Comparison of ENCODE assay signal across 25 cellular contexts in genomic region chr4:39450618-39451017, GRCh38. TPM values are rescaled to one million over a fixed set of nuclear protein-coding genes. Genes with fewer than 3 reads are reported as not detected.
DNase-seq lines count a peak whose midpoint lies in the region; ATAC-seq and TF ChIP-seq lines count a peak whose summit lies in the region.
"Had no signal": no experiment of that assay in that cellular context is flagged by ENCODE, and none has a peak within 500 bp of the region (broad histone marks: within the 10 kb centered on the region; RNA-seq: fewer than 3 reads in every experiment).

No MANE protein-coding gene starts in this region.

- no peak overlapping the region for H3K4me3 ChIP-seq in HCT116 (replicated peaks in 1 of 2; ENCODE audit: low read depth in 1 of 2, low read length in 2 of 2)
- no peak overlapping the region for H3K4me3 ChIP-seq in body of pancreas
- H3K4me3 ChIP-seq: Peyer's patch, right atrium auricular region, thoracic aorta had no signal

- RAD21 ChIA-PET in HCT116 (lab: Charles Lee; ENCODE audit: low non-redundant PET in 1 of 2, low total read pairs in 2 of 2, uncharacterized antibody in 2 of 2, unreplicated experiment in 2 of 2), result no interaction called here

- peaks cover 58% of the 10 kb centered on the region for H3K36me3 Mint-ChIP-seq in CD4-positive, alpha-beta T cell (ENCODE audit: low read depth)
- H3K36me3 Mint-ChIP-seq in mesothelial cell of epicardium, result peaks cover 31% of the 10 kb centered on the region

- no peaks in the 10 kb centered on the region for H3K27me3 Mint-ChIP-seq in CD4-positive, alpha-beta T cell
- H3K27me3 Mint-ChIP-seq in mesothelial cell of epicardium (ENCODE audit: low read depth), result no peaks in the 10 kb centered on the region

- H4K20me1 ChIP-seq in HCT116 (ENCODE audit: insufficient read depth), result peaks cover 52% of the 10 kb centered on the region; the same call in 1 of the 2 replicates

- H3K4me1 ChIP-seq in HCT116 (ENCODE audit: control insufficient read depth in 1 of 2, insufficient read depth in 2 of 2, low read length in 2 of 2) (no peaks in the 10 kb centered on the region), body of pancreas (peaks cover 29% of the 10 kb centered on the region)
- H3K4me1 ChIP-seq: BE2C had no signal

- no peaks in the 10 kb centered on the region for H3K9me3 Mint-ChIP-seq in CD4-positive, alpha-beta T cell
- H3K9me3 Mint-ChIP-seq in mesothelial cell of epicardium, result no peaks in the 10 kb centered on the region

- no peak for ATAC-seq in CD4-positive, alpha-beta T cell (ENCODE audit: poor library complexity)
- ATAC-seq in HCT116, result no peak
- ATAC-seq in body of pancreas, result no peak
- ATAC-seq in HG03354 (IDR thresholded peaks at IDR 0.05; ENCODE audit: poor library complexity, severe bottlenecking, unreplicated experiment), result no peak
- ATAC-seq: esophagus mucosa had no signal

- H3K9ac ChIP-seq in HCT116 (ENCODE audit: low read length), result no peak overlapping the region
- H3K9ac ChIP-seq: KMS-11 had no signal

- intact Hi-C loops in CD4-positive, alpha-beta T cell (cut with DNase I, micrococcal nuclease), result loop anchor here in 1 of 2 experiments (5.0 to 10.0 kb wide), 3 partner anchors 98 to 1766 kb away; partner anchors contain the start of gene RELL1
- intact Hi-C loops in HCT116 (cut with micrococcal nuclease) (loop anchor here (5.0 kb wide), 1 partner anchor 548 kb away; no protein-coding TSS in a partner anchor), body of pancreas (cut with DNase I) (no loop called here)

- no peak for DNase-seq in CD4-positive, alpha-beta T cell
- DNase-seq in HCT116 (ENCODE audit: low read depth, low spot score), result no peak
- no peak for DNase-seq in body of pancreas
- DNase-seq in mesothelial cell of epicardium (ENCODE audit: low spot score in 2 of 2, unreplicated experiment in 2 of 2), result no peak
- DNase-seq in central memory CD4-positive, alpha-beta T cell, result no peak
- DNase-seq in SW480 (ENCODE audit: low spot score), result no peak
- no peak for DNase-seq in T-helper 1 cell
- DNase-seq: activated CD8-positive, alpha-beta memory T cell treated with anti-CD3 and anti-CD28 coated beads for 24 hours; activated effector memory CD4-positive, alpha-beta T cell treated with anti-CD3 and anti-CD28 coated beads, Interleukin-2, amount 50 U/mL, for 16 hours; BE2C; dermis blood vessel endothelial cell; DND-41; mammary epithelial cell; NCI-H1092; NCI-H2107; NCI-H82; Peyer's patch had no signal

- no peak overlapping the region for H3K4me3 Mint-ChIP-seq in CD4-positive, alpha-beta T cell
- H3K4me3 Mint-ChIP-seq in mesothelial cell of epicardium, result no peak overlapping the region

- no peaks in the 10 kb centered on the region for H3K9me3 ChIP-seq in CD4-positive, alpha-beta T cell (ENCODE audit: control insufficient read depth, low read length)
- no peaks in the 10 kb centered on the region for H3K9me3 ChIP-seq in HCT116 (ENCODE audit: control insufficient read depth in 1 of 2, insufficient read depth in 1 of 2, low read depth in 1 of 2, low read length in 2 of 2)
- no peaks in the 10 kb centered on the region for H3K9me3 ChIP-seq in body of pancreas
- H3K9me3 ChIP-seq: BE2C, neutrophil, Peyer's patch, right atrium auricular region, thoracic aorta had no signal

- peak overlapping the region; percentile 21 for H3K27ac ChIP-seq in CD4-positive, alpha-beta T cell (ENCODE audit: low read depth, low read length)
- no peak overlapping the region for H3K27ac ChIP-seq in HCT116 (ENCODE audit: low read depth, low read length)
- peak overlapping the region in 3 of 4 donors; percentile 14 to 76 (median 17) for H3K27ac ChIP-seq in body of pancreas
- H3K27ac ChIP-seq: HL-60, KMS-11, neutrophil, Peyer's patch, right atrium auricular region, thoracic aorta had no signal

- no peaks in the 10 kb centered on the region for H3K9me2 ChIP-seq in HCT116 (ENCODE audit: insufficient read depth)

- no peak for TF ChIP-seq CTCF in CD4-positive, alpha-beta T cell (IDR thresholded peaks at IDR 0.05)
- no peak for TF ChIP-seq CTCF in HCT116 (IDR thresholded peaks at IDR 0.05 in 2 of 3, conservative IDR thresholded peaks at IDR 0.05 in 1 of 3; ENCODE audit: borderline replicate concordance in 1 of 3, insufficient read depth in 1 of 3, low read depth in 2 of 3, low read length in 2 of 3)
- no peak for TF ChIP-seq CTCF in body of pancreas (IDR thresholded peaks at IDR 0.05)
- no peak for TF ChIP-seq CTCF in mesothelial cell of epicardium (IDR thresholded peaks at IDR 0.05; ENCODE audit: unreplicated experiment)

- no peak for TF ChIP-seq POLR2A in HCT116 (IDR thresholded peaks at IDR 0.05; ENCODE audit: borderline replicate concordance, extremely low read depth, insufficient read depth, insufficient read length)
- TF ChIP-seq POLR2A in body of pancreas (IDR thresholded peaks at IDR 0.05), result no peak

- TF ChIP-seq RAD21 in HCT116 (IDR thresholded peaks at IDR 0.05; ENCODE audit: low read depth), result no peak

- peak overlapping the region; percentile 32 for H3K27ac Mint-ChIP-seq in CD4-positive, alpha-beta T cell
- peak overlapping the region; percentile 17 for H3K27ac Mint-ChIP-seq in mesothelial cell of epicardium

- POLR2A ChIA-PET in CD4-positive, alpha-beta T cell (lab: Charles Lee), result interaction anchor here (0.5 to 0.9 kb wide), 3 partner anchors 21 to 393 kb away, joined by 3 read pairs; no protein-coding TSS in a partner anchor
- POLR2A ChIA-PET in HCT116 (lab: Charles Lee), result no interaction called here

- BruUV-seq in HCT116 (replicated peaks; lab: Mats Ljungman, UMichigan), result no TSS peak

- CTCF ChIA-PET in CD4-positive, alpha-beta T cell (lab: Charles Lee), result no interaction called here
- CTCF ChIA-PET in HCT116 (lab: Charles Lee), result no interaction called here

- 39 to 40% methylated on average over 2 of the region's 2 CpGs for WGBS in body of pancreas, 2 donors

- no peaks in the 10 kb centered on the region for H3K27me3 ChIP-seq in CD4-positive, alpha-beta T cell (ENCODE audit: control insufficient read depth, insufficient read depth, low read length)
- H3K27me3 ChIP-seq in HCT116 (ENCODE audit: insufficient read depth, low read length) (no peaks in the 10 kb centered on the region), body of pancreas (no peaks in the 10 kb centered on the region)
- H3K27me3 ChIP-seq: BE2C, Peyer's patch, right atrium auricular region had no signal

- H3K36me3 ChIP-seq in HCT116 (ENCODE audit: control insufficient read depth in 1 of 2, insufficient read depth in 2 of 2, low read length in 2 of 2) (peaks cover 40 to 50% of the 10 kb centered on the region in 2 experiments), body of pancreas (replicated peaks in 1 of 2; ENCODE audit: insufficient read depth in 1 of 2, low read depth in 2 of 2) (peaks cover 8 to 11% of the 10 kb centered on the region in 2 donors)

- H3K4me2 ChIP-seq in HCT116 (ENCODE audit: low read length), result no peak overlapping the region
- H3K4me2 ChIP-seq: KMS-11 had no signal

- peaks cover 20% of the 10 kb centered on the region for H3K4me1 Mint-ChIP-seq in CD4-positive, alpha-beta T cell (ENCODE audit: low read depth)
- no peaks in the 10 kb centered on the region for H3K4me1 Mint-ChIP-seq in mesothelial cell of epicardium

- no peak overlapping the region for H2AFZ ChIP-seq in HCT116 (ENCODE audit: low read depth, low read length, poor library complexity, severe bottlenecking)

- H3K79me2 ChIP-seq in HCT116 (ENCODE audit: insufficient read depth, low read length), result peaks cover 33% of the 10 kb centered on the region

TF ChIP-seq in HCT116, 20 proteins besides CTCF, POLR2A, EP300 and RAD21:
- peak; percentile 22 for TF ChIP-seq POLR2AphosphoS5 (IDR thresholded peaks at IDR 0.05; ENCODE audit: low read depth, low read length)
- no peak for TF ChIP-seq SP1 (IDR thresholded peaks at IDR 0.05; ENCODE audit: low read depth)

RNA-seq across cellular contexts. Expression of gene RPL9, which starts 8.1 kb away (rescaled TPM):
- 1,000 to 10,000 TPM; 2,639 to 2,826 TPM for total RNA-seq in CD4-positive, alpha-beta T cell
- total RNA-seq in HCT116 (2021; ENCODE audit: unreplicated experiment) (1,657 TPM), body of pancreas (1,000 to 10,000 TPM in 1 of 2 donors, 100 to 1,000 TPM in 1; 811 to 1,738 TPM), mesothelial cell of epicardium (1,647 to 1,774 TPM (median 1,761 TPM) in 3 replicates)
- 751 and 1,038 TPM in 2 replicates for polyA plus RNA-seq in HCT116 (2012)

RNA-seq across cellular contexts. Expression of gene LIAS, which starts 8.2 kb away (rescaled TPM):
- total RNA-seq in CD4-positive, alpha-beta T cell, result 10 to 100 TPM; 10.0 to 10.1 TPM
- total RNA-seq in HCT116 (2021; ENCODE audit: unreplicated experiment) (23.5 TPM), body of pancreas (10 to 100 TPM in 1 of 2 donors, 1 to 10 TPM in 1; 4.9 to 15.3 TPM), mesothelial cell of epicardium (15.8 to 19.1 TPM (median 16.3 TPM) in 3 replicates)
- 10.7 and 14.3 TPM in 2 replicates for polyA plus RNA-seq in HCT116 (2012)

RNA-seq across cellular contexts. Expression of gene KLB, which starts 43.9 kb away (rescaled TPM):
- total RNA-seq in CD4-positive, alpha-beta T cell, result not detected
- total RNA-seq in HCT116 (2021; ENCODE audit: unreplicated experiment) (not detected), body of pancreas (1 to 10 TPM; 2.1 to 3.6 TPM), mesothelial cell of epicardium (not detected in 3 replicates)
- 0.01 and 0.03 TPM in 2 replicates for polyA plus RNA-seq in HCT116 (2012)
- total RNA-seq: dermis blood vessel endothelial cell, glomerular endothelial cell, thoracic aorta had no signal
- polyA plus RNA-seq: mammary epithelial cell had no signal
